ENCODE assay signal across 9 cellular contexts in the genomic region with DNA sequence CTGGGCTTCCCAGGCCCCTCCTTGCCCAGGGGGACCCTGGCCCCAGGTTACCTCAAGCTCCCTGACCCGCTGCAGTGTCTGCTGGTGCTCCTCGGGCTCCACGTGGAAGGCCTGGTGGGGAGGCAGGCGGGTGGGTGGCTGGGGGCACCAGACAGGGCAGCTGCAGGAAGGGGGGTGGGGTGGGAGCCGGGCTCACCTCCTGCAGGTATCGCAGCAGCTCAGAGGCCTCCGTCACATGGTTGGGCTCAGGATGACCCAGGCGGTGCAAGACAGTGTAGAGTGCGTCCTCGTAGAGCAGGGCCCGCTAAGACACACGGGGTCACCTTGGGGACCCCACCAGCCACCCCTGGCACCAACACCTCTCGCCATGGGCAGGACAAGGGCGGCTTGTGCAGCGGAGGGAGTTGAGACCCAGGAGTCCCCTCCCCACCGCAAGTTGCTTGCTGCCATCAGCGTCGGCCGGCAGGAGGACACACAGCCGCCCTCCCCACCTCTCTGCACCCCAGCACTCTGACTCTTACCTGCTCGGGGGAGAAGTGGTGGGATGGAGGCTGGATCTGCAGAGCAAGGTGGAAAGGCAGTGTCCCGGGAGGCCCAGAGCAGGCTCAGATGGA. TPM values are rescaled to one million over a fixed set of nuclear protein-coding genes. Genes with fewer than 3 reads are reported as not detected.
DNase-seq lines count a peak whose midpoint lies in the region; ATAC-seq and TF ChIP-seq lines count a peak whose summit lies in the region.
"Had no signal": no experiment of that assay in that cellular context is flagged by ENCODE, and none has a peak within 500 bp of the region (broad histone marks: within the 10 kb centered on the region; RNA-seq: fewer than 3 reads in every experiment).

No MANE protein-coding gene starts in this region.

- H3K4me1 Mint-ChIP-seq in CD4-positive, alpha-beta memory T cell = peaks cover 2 to 32% (median 13%) of the 10 kb centered on the region in 4 donors
- H3K4me1 Mint-ChIP-seq in natural killer cell = peaks cover 5 to 20% of the 10 kb centered on the region in 2 donors

- peak overlapping the region; percentile 63 to 96 (median 95) for H3K27ac Mint-ChIP-seq in CD4-positive, alpha-beta memory T cell
- peak overlapping the region; percentile 86 to 94 for H3K27ac Mint-ChIP-seq in natural killer cell

- POLR2A ChIA-PET in CD4-positive, alpha-beta memory T cell (lab: Charles Lee; ENCODE audit: partially characterized antibody) = interaction anchor here (0.7 to 26.2 kb wide), 12 partner anchors 9 to 210 kb away, joined by 3 to 563 read pairs (median 48); a partner anchor contains a TSS

- H2AFZ ChIP-seq in Loucy (ENCODE audit: low read length) = no peak overlapping the region

- no peaks in the 10 kb centered on the region for H3K27me3 ChIP-seq in CD4-positive, alpha-beta memory T cell (ENCODE audit: insufficient read depth, low read length)
- no peaks in the 10 kb centered on the region for H3K27me3 ChIP-seq in Loucy (ENCODE audit: insufficient read depth, low read length, poor library complexity, severe bottlenecking)
- no peaks in the 10 kb centered on the region for H3K27me3 ChIP-seq in ascending aorta

- no peaks in the 10 kb centered on the region for H3F3A ChIP-seq in Loucy (ENCODE audit: low read depth)

- peaks cover 53% of the 10 kb centered on the region for H3K79me2 ChIP-seq in Loucy (ENCODE audit: insufficient read depth, low read length)

- ATAC-seq in natural killer cell = peak in 2 of 3 donors; percentile 22 to 23

- peak overlapping the region; percentile 90 to 91 for H3K4me3 ChIP-seq in CD4-positive, alpha-beta memory T cell (ENCODE audit: low read length in 2 of 2)
- peak overlapping the region; percentile 82 for H3K4me3 ChIP-seq in Loucy (ENCODE audit: low read length, poor library complexity, severe bottlenecking)
- peak overlapping the region in 1 of 2 donors; percentile 43 for H3K4me3 ChIP-seq in ascending aorta

- H3K9me2 ChIP-seq in Loucy (replicated peaks; ENCODE audit: low read depth, low read length) = no peaks in the 10 kb centered on the region

- intact Hi-C loops in CD4-positive, alpha-beta memory T cell (cut with micrococcal nuclease) = loop anchor here (1.0 kb wide), 2 partner anchors 11 to 33 kb away; no protein-coding TSS in a partner anchor
- intact Hi-C loops in ascending aorta (cut with DNase I) (no loop called here), natural killer cell (cut with micrococcal nuclease) (loop anchor here (5.0 kb wide), 1 partner anchor 66 kb away; a partner anchor contains a TSS)

- no peaks in the 10 kb centered on the region for H3K27me3 Mint-ChIP-seq in CD4-positive, alpha-beta memory T cell
- H3K27me3 Mint-ChIP-seq in natural killer cell (ENCODE audit: low read depth in 2 of 2) = no peaks in the 10 kb centered on the region

- H3K36me3 ChIP-seq in CD4-positive, alpha-beta memory T cell (ENCODE audit: insufficient read depth, low read length) = peaks cover 28% of the 10 kb centered on the region
- H3K36me3 ChIP-seq in Loucy (ENCODE audit: insufficient read depth, low read length) (peaks cover 13% of the 10 kb centered on the region; the same call in 1 of the 2 replicates), ascending aorta (peaks cover 22 to 50% of the 10 kb centered on the region in 2 donors)

- peaks cover 19% of the 10 kb centered on the region for H4K20me1 ChIP-seq in Loucy (ENCODE audit: insufficient read depth, low read length, poor library complexity, severe bottlenecking)

- H3K36me3 Mint-ChIP-seq in CD4-positive, alpha-beta memory T cell = peaks cover 10 to 43% of the 10 kb centered on the region in 2 donors
- no peaks in the 10 kb centered on the region for H3K36me3 Mint-ChIP-seq in natural killer cell

- peaks cover 36% of the 10 kb centered on the region for H3K4me1 ChIP-seq in CD4-positive, alpha-beta memory T cell (ENCODE audit: insufficient read depth, low read length)
- H3K4me1 ChIP-seq in Loucy (ENCODE audit: insufficient read depth, low read length, poor library complexity, severe bottlenecking) = peaks cover 30% of the 10 kb centered on the region
- peaks cover 9 to 18% of the 10 kb centered on the region in 2 donors for H3K4me1 ChIP-seq in ascending aorta

- peak overlapping the region; percentile 90 for H3K27ac ChIP-seq in CD4-positive, alpha-beta memory T cell (ENCODE audit: low read depth, low read length)
- peak overlapping the region; percentile 93 to 94 for H3K27ac ChIP-seq in ascending aorta

- peak overlapping the region; percentile 94 for H3K4me2 ChIP-seq in Loucy (ENCODE audit: low read depth, low read length, poor library complexity, severe bottlenecking)

- CTCF ChIA-PET in CD4-positive, alpha-beta memory T cell (lab: Charles Lee; ENCODE audit: partially characterized antibody) = interaction anchor here (0.6 to 5.2 kb wide), 12 partner anchors 8 to 94 kb away, joined by 3 to 35 read pairs (median 4); a partner anchor contains a TSS

- H3K9ac ChIP-seq in Loucy (ENCODE audit: low read depth, low read length, poor library complexity, severe bottlenecking) = peak overlapping the region; percentile 98

- H3K9me3 ChIP-seq in CD4-positive, alpha-beta memory T cell (ENCODE audit: control insufficient read depth in 1 of 2, low read length in 2 of 2) = no peaks in the 10 kb centered on the region
- H3K9me3 ChIP-seq in Loucy (ENCODE audit: insufficient read depth, low read depth, low read length) (no peaks in the 10 kb centered on the region), ascending aorta (no peaks in the 10 kb centered on the region)

- no peak for TF ChIP-seq CTCF in Loucy (conservative IDR thresholded peaks at IDR 0.05; ENCODE audit: low read length)
- no peak for TF ChIP-seq CTCF in ascending aorta (IDR thresholded peaks at IDR 0.05)
- no peak for TF ChIP-seq CTCF in natural killer cell (IDR thresholded peaks at IDR 0.05)

- peak overlapping the region; percentile 91 to 97 (median 94) for H3K4me3 Mint-ChIP-seq in CD4-positive, alpha-beta memory T cell
- peak overlapping the region; percentile 93 for H3K4me3 Mint-ChIP-seq in natural killer cell

- peak in 2 of 5 donors; percentile 34 to 39 for DNase-seq in CD4-positive, alpha-beta memory T cell
- DNase-seq in ascending aorta (ENCODE audit: low spot score in 2 of 2) = no peak
- no peak for DNase-seq in natural killer cell
- no peak for DNase-seq in NCI-H345 treated with DMSO at 0.1 percent for 48 hours (lab: John Stamatoyannopoulos, UW; ENCODE audit: unreplicated experiment)
- DNase-seq in anterior cingulate cortex (lab: John Stamatoyannopoulos, UW) = no peak
- no peak for DNase-seq in hypothalamus (lab: John Stamatoyannopoulos, UW)
- DNase-seq in NCI-H2196 treated with DMSO at 0.1 percent for 48 hours (lab: John Stamatoyannopoulos, UW; ENCODE audit: unreplicated experiment) = no peak
- DNase-seq: DMS79 had no signal

- H3K9me3 Mint-ChIP-seq in CD4-positive, alpha-beta memory T cell = no peaks in the 10 kb centered on the region
- no peaks in the 10 kb centered on the region for H3K9me3 Mint-ChIP-seq in natural killer cell

RNA-seq across cellular contexts. Expression of a gene that starts 1.1 kb away (rescaled TPM):
- 100 to 1,000 TPM; 161 to 171 TPM for total RNA-seq in CD4-positive, alpha-beta memory T cell
- polyA plus RNA-seq in CD4-positive, alpha-beta memory T cell = 10 to 100 TPM; 39.6 to 78.9 TPM
- 33.1 TPM for total RNA-seq in ascending aorta
- 100 to 1,000 TPM; 269 to 279 (median 277) TPM for total RNA-seq in natural killer cell

RNA-seq across cellular contexts. Expression of a gene that starts 12.1 kb away (rescaled TPM):
- total RNA-seq in CD4-positive, alpha-beta memory T cell = 100 to 1,000 TPM; 159 to 160 TPM
- polyA plus RNA-seq in CD4-positive, alpha-beta memory T cell = 100 to 1,000 TPM in 1 of 2 donors, 10 to 100 TPM in 1; 80.3 to 127 TPM
- total RNA-seq in ascending aorta (50.7 TPM), natural killer cell (100 to 1,000 TPM in 1 of 3 donors, 10 to 100 TPM in 2; 81.1 to 106 (median 95.2) TPM)

RNA-seq across cellular contexts. Expression of a gene that starts 35.3 kb away (rescaled TPM):
- 10 to 100 TPM; 17.5 to 22.6 TPM for total RNA-seq in CD4-positive, alpha-beta memory T cell
- 10 to 100 TPM; 11.2 to 26.8 TPM for polyA plus RNA-seq in CD4-positive, alpha-beta memory T cell
- total RNA-seq in ascending aorta (132 TPM), natural killer cell (1 to 10 TPM; 1.2 to 2.5 (median 2.0) TPM)

RNA-seq across cellular contexts. Expression of a gene that starts 53.7 kb away (rescaled TPM):
- total RNA-seq in CD4-positive, alpha-beta memory T cell = 10 to 100 TPM; 36.5 to 36.9 TPM
- 10 to 100 TPM; 17.7 to 28.8 TPM for polyA plus RNA-seq in CD4-positive, alpha-beta memory T cell
- total RNA-seq in ascending aorta = 43.3 TPM
- total RNA-seq in natural killer cell = 10 to 100 TPM; 19.2 to 26.9 (median 22.5) TPM

RNA-seq across cellular contexts. Expression of a gene that starts 58.5 kb away (rescaled TPM):
- total RNA-seq in CD4-positive, alpha-beta memory T cell = 10 to 100 TPM; 45.8 to 48.1 TPM
- 10 to 100 TPM; 22.2 to 22.9 TPM for polyA plus RNA-seq in CD4-positive, alpha-beta memory T cell
- 73.9 TPM for total RNA-seq in ascending aorta
- total RNA-seq in natural killer cell = 10 to 100 TPM; 44.2 to 51.3 (median 44.5) TPM

Comparison
In these comparisons a context has a peak if more than half of its experiments do, and no peak if none do; other contexts are left out.
1. RNA of a gene that starts 35.3 kb away (total RNA-seq): 132 TPM in ascending aorta (single experiment) and 17.5 to 22.6 TPM in CD4-positive, alpha-beta memory T cell; 1.2 to 2.5 TPM in natural killer cell; every median in the first group is over 4 times any median in the second.